Comparison of ENCODE assay signal across 9 cellular contexts in genomic region chr11:71251761-71252433, GRCh38. TPM values are rescaled to one million over a fixed set of nuclear protein-coding genes. Genes with fewer than 3 reads are reported as not detected.
DNase-seq lines count a peak whose midpoint lies in the region; ATAC-seq, FAIRE-seq and TF ChIP-seq lines count a peak whose summit lies in the region.
"Had no signal": no experiment of that assay in that cellular context is flagged by ENCODE, and none has a peak within 500 bp of the region (broad histone marks: within the 10 kb centered on the region; RNA-seq: fewer than 3 reads in every experiment).

No MANE protein-coding gene starts in this region.

- H3K4me3 ChIP-seq in foreskin fibroblast (ENCODE audit: low read depth in 1 of 2, low read length in 2 of 2) = peak overlapping the region; percentile 46 to 50

- DNase-seq in GM18507 (ENCODE audit: extremely low spot score, insufficient read length, low read depth) (peak; percentile 69), NCI-H345 treated with DMSO at 0.1 percent for 48 hours (lab: John Stamatoyannopoulos, UW; ENCODE audit: unreplicated experiment) (peak; percentile 43), foreskin fibroblast (peak in 1 of 2 donors; percentile 30), progenitor cell of endocrine pancreas (ENCODE audit: low spot score, unreplicated experiment) (peak; percentile 78)

- H3K4me3 Mint-ChIP-seq in progenitor cell of endocrine pancreas (ENCODE audit: low read depth) = peak overlapping the region; percentile 81
- H3K4me3 Mint-ChIP-seq: T-helper 1 cell treated with Interleukin-12 subunit alpha and Interleukin-12 subunit beta and Interleukin-4 antibody, amounts not matched to agents 30 μg/mL and 1 μg/mL, for 36 hours had no signal

- H3K4me1 Mint-ChIP-seq in progenitor cell of endocrine pancreas (ENCODE audit: low read depth) = peaks cover 53% of the 10 kb centered on the region

- H3K27me3 Mint-ChIP-seq in progenitor cell of endocrine pancreas = no peaks in the 10 kb centered on the region

- FAIRE-seq in GM18507 (lab: Jason Lieb, UNC) = no peak

- H3K9me3 Mint-ChIP-seq in progenitor cell of endocrine pancreas (ENCODE audit: low read depth) = no peaks in the 10 kb centered on the region
- H3K9me3 Mint-ChIP-seq: T-helper 1 cell treated with Interleukin-12 subunit alpha and Interleukin-12 subunit beta and Interleukin-4 antibody, amounts not matched to agents 30 μg/mL and 1 μg/mL, for 36 hours had no signal

- no peaks in the 10 kb centered on the region for H3K36me3 Mint-ChIP-seq in progenitor cell of endocrine pancreas (ENCODE audit: insufficient read depth)

- TF ChIP-seq CTCF in foreskin fibroblast (IDR thresholded peaks at IDR 0.05; ENCODE audit: low read depth, low read length) = no peak
- peak; percentile 80 for TF ChIP-seq CTCF in progenitor cell of endocrine pancreas (IDR thresholded peaks at IDR 0.05; ENCODE audit: unreplicated experiment)

- ATAC-seq in HG03039 (IDR thresholded peaks at IDR 0.05; ENCODE audit: unreplicated experiment) (no peak), GM18511 (IDR thresholded peaks at IDR 0.05; ENCODE audit: unreplicated experiment) (no peak), GM19395 (IDR thresholded peaks at IDR 0.05; ENCODE audit: unreplicated experiment) (no peak), GM18858 (IDR thresholded peaks at IDR 0.05; ENCODE audit: unreplicated experiment) (no peak)

- H3K27ac Mint-ChIP-seq in progenitor cell of endocrine pancreas = peak overlapping the region; percentile 92
- H3K27ac Mint-ChIP-seq: T-helper 1 cell treated with Interleukin-12 subunit alpha and Interleukin-12 subunit beta and Interleukin-4 antibody, amounts not matched to agents 30 μg/mL and 1 μg/mL, for 36 hours had no signal

RNA-seq across cellular contexts. Expression of gene SHANK2, which starts 0.5 kb away (rescaled TPM):
- 97.8 and 104 TPM in 2 replicates for total RNA-seq in progenitor cell of endocrine pancreas
